2 cellular contexts compared by ENCODE assay signal in the genomic region with DNA sequence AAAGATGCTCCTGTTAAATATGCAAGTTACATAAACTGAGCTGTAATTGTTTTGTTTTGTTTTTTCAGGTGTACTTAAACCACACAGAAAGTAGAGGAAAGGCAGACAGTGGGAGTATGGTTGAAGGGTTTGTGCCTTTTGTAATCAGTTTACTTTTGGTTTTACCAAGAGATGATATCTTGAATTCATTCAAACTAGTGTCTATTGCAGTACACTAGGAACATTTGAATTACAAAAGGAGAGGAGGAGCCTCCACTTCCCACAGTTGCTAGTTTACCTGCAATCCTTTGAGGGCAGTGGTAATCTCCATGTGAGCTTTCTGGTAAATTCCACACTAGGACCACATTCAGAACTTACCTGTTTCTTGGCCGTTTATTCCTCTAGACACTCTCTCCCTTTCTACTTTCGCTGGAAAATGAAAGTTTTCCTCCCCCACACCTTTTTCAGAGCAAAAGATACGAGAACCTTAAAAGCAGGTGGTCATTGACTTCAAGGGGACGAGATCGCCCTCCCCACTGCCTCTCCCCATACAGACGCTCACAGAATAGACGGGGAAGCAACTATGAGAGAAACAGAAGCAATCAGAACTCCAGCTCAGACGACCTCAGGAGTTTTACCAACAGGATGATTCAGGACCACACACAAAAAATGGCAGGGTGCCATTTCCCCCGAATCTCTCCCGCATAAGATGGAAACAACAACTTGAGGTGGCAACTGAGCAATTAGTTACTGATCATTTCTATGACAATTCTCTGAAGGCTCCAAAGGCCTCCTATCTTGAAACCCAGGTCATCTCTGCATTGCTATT.
TF ChIP-seq lines count a peak whose summit lies in the region.

No MANE protein-coding gene starts in this region.

TF ChIP-seq in liver, 16 proteins besides CTCF, POLR2A, EP300 and RAD21:
- TF ChIP-seq, protein P1, sequence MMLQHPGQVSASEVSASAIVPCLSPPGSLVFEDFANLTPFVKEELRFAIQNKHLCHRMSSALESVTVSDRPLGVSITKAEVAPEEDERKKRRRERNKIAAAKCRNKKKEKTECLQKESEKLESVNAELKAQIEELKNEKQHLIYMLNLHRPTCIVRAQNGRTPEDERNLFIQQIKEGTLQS (IDR thresholded peaks at IDR 0.05), result no peak
- TF ChIP-seq HNF4A (conservative IDR thresholded peaks at IDR 0.05) (no peak), JUND (IDR thresholded peaks at IDR 0.05) (no peak), SP1 (IDR thresholded peaks at IDR 0.05) (no peak), YY1 (IDR thresholded peaks at IDR 0.05) (no peak), HNF4G (IDR thresholded peaks at IDR 0.05) (no peak), RXRA (IDR thresholded peaks at IDR 0.05) (no peak), EGR1 (IDR thresholded peaks at IDR 0.05; ENCODE audit: low read depth in 2 of 2) (no peak), GABPA (IDR thresholded peaks at IDR 0.05 in 1 of 2, conservative IDR thresholded peaks at IDR 0.05 in 1 of 2) (no peak), FOXA1 (IDR thresholded peaks at IDR 0.05) (no peak)
- TF ChIP-seq, protein P2, sequence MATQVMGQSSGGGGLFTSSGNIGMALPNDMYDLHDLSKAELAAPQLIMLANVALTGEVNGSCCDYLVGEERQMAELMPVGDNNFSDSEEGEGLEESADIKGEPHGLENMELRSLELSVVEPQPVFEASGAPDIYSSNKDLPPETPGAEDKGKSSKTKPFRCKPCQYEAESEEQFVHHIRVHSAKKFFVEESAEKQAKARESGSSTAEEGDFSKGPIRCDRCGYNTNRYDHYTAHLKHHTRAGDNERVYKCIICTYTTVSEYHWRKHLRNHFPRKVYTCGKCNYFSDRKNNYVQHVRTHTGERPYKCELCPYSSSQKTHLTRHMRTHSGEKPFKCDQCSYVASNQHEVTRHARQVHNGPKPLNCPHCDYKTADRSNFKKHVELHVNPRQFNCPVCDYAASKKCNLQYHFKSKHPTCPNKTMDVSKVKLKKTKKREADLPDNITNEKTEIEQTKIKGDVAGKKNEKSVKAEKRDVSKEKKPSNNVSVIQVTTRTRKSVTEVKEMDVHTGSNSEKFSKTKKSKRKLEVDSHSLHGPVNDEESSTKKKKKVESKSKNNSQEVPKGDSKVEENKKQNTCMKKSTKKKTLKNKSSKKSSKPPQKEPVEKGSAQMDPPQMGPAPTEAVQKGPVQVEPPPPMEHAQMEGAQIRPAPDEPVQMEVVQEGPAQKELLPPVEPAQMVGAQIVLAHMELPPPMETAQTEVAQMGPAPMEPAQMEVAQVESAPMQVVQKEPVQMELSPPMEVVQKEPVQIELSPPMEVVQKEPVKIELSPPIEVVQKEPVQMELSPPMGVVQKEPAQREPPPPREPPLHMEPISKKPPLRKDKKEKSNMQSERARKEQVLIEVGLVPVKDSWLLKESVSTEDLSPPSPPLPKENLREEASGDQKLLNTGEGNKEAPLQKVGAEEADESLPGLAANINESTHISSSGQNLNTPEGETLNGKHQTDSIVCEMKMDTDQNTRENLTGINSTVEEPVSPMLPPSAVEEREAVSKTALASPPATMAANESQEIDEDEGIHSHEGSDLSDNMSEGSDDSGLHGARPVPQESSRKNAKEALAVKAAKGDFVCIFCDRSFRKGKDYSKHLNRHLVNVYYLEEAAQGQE (IDR thresholded peaks at IDR 0.05), result no peak
- TF ChIP-seq, protein P3, sequence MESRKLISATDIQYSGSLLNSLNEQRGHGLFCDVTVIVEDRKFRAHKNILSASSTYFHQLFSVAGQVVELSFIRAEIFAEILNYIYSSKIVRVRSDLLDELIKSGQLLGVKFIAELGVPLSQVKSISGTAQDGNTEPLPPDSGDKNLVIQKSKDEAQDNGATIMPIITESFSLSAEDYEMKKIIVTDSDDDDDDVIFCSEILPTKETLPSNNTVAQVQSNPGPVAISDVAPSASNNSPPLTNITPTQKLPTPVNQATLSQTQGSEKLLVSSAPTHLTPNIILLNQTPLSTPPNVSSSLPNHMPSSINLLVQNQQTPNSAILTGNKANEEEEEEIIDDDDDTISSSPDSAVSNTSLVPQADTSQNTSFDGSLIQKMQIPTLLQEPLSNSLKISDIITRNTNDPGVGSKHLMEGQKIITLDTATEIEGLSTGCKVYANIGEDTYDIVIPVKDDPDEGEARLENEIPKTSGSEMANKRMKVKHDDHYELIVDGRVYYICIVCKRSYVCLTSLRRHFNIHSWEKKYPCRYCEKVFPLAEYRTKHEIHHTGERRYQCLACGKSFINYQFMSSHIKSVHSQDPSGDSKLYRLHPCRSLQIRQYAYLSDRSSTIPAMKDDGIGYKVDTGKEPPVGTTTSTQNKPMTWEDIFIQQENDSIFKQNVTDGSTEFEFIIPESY (IDR thresholded peaks at IDR 0.05), result no peak

TF ChIP-seq in HepG2, 621 proteins besides CTCF, POLR2A, EP300 and RAD21:
- no peak for TF ChIP-seq ZNF572 (CRISPR knock-in tag; IDR thresholded peaks at IDR 0.05)
- no peak for TF ChIP-seq HIVEP1 (CRISPR knock-in tag; IDR thresholded peaks at IDR 0.05)
- no peak for TF ChIP-seq ZNF772 (CRISPR knock-in tag; IDR thresholded peaks at IDR 0.05)
- no peak for TF ChIP-seq ZNF678 (CRISPR knock-in tag; IDR thresholded peaks at IDR 0.05)
- TF ChIP-seq ZNF788 (CRISPR knock-in tag; IDR thresholded peaks at IDR 0.05; ENCODE audit: borderline replicate concordance), result no peak
- no peak for TF ChIP-seq PAWR (CRISPR knock-in tag; IDR thresholded peaks at IDR 0.05; ENCODE audit: borderline replicate concordance)
- TF ChIP-seq RNF2 (conservative IDR thresholded peaks at IDR 0.05; ENCODE audit: low read depth), result no peak
- TF ChIP-seq HMG20B (CRISPR knock-in tag; conservative IDR thresholded peaks at IDR 0.05), result no peak
- no peak for TF ChIP-seq ZNF34 (CRISPR knock-in tag; IDR thresholded peaks at IDR 0.05; ENCODE audit: borderline replicate concordance)
